ENCODE assay signal across 15 cellular contexts in the genomic region with DNA sequence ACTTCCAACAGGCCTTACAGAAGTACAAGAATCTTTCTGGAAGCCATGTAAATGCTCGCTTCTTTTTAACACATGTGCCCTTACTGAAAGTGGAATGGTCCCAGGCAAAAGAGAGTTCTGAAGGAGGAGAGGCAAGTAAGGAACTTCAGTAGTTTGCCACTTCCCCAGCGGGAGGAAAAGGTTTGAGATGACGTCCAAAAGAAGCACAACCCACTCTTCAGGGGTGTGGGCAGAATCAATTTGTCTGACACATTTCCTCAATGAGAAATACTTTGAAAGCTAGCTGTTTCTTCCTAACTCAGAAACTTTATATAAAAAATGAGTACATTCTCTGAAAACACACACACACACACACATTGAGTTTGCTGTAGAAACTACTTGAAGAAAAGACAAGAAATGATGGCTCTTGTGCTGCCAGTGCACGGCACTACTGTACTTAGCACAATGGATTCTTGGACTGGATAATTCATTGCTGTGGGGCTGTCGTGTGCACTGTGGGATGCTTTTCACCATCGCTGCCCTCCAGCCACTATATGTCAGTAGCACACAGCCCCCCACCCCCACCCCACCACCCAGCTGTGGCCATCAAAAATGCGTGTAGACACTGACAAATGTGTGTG.
DNase-seq lines count a peak whose midpoint lies in the region; ATAC-seq and TF ChIP-seq lines count a peak whose summit lies in the region.
"Had no signal": no experiment of that assay in that cellular context is flagged by ENCODE, and none has a peak within 500 bp of the region (broad histone marks: within the 10 kb centered on the region; RNA-seq: fewer than 3 reads in every experiment).

No MANE protein-coding gene starts in this region.

- H3K9ac ChIP-seq in smooth muscle cell (ENCODE audit: low read depth) = no peak overlapping the region
- H3K9ac ChIP-seq: neural progenitor cell had no signal

- no peaks in the 10 kb centered on the region for H3K36me3 ChIP-seq in smooth muscle cell (ENCODE audit: low read depth)
- H3K36me3 ChIP-seq: left ventricle myocardium inferior, neural progenitor cell, sigmoid colon had no signal

- peaks cover 42% of the 10 kb centered on the region for H3K79me2 ChIP-seq in smooth muscle cell (ENCODE audit: low read depth)

- H3F3A ChIP-seq in smooth muscle cell (ENCODE audit: low read depth) = no peaks in the 10 kb centered on the region

- WGBS in smooth muscle cell (ENCODE audit: low lambda C conversion rate) = 80% methylated on average over 7 of the region's 7 CpGs

- no peak overlapping the region for H3K4me3 ChIP-seq in smooth muscle cell
- H3K4me3 ChIP-seq: left ventricle myocardium inferior, neural progenitor cell, sigmoid colon had no signal

- no peak overlapping the region for H3K27ac ChIP-seq in smooth muscle cell (ENCODE audit: low read depth)
- H3K27ac ChIP-seq: epithelial cell of prostate, left ventricle myocardium inferior, neural progenitor cell, sigmoid colon had no signal

- TF ChIP-seq CTCF in smooth muscle cell (IDR thresholded peaks at IDR 0.05; ENCODE audit: borderline replicate concordance, insufficient read depth, poor library complexity, severe bottlenecking) = no peak

- H3K4me2 ChIP-seq in smooth muscle cell = no peak overlapping the region
- H3K4me2 ChIP-seq: neural progenitor cell had no signal

- peak in 2 of 3 donors; percentile 9 to 36 for DNase-seq in stimulated activated CD4-positive, alpha-beta T cell treated with anti-CD3 and anti-CD28 coated beads, Interleukin-12 subunit alpha, Interleukin-12 subunit beta, amount 100 ng/mL, for 48 hours (ENCODE audit: low read depth in 2 of 3, low spot score in 1 of 3)
- DNase-seq in stimulated activated CD4-positive, alpha-beta T cell treated with anti-CD3 and anti-CD28 coated beads, Interleukin-12 subunit alpha, Interleukin-12 subunit beta, amount 100 ng/mL, for 4 hours = no peak
- peak; percentile 42 for DNase-seq in activated naive CD4-positive, alpha-beta T cell treated with anti-CD3 and anti-CD28 coated beads, Interleukin-2, amount 50 U/mL, for 16 hours
- peak; percentile 62 for DNase-seq in putamen (ENCODE audit: low spot score)
- no peak for DNase-seq in smooth muscle cell (lab: John Stamatoyannopoulos, UW; ENCODE audit: unreplicated experiment)
- no peak for DNase-seq in SIG-M5 (lab: John Stamatoyannopoulos, UW)
- DNase-seq: hypothalamus, left ventricle myocardium inferior, NCI-H1417 treated with DMSO at 0.1 percent for 48 hours, PC-3, sigmoid colon had no signal

- ATAC-seq in HG02610 (IDR thresholded peaks at IDR 0.05; ENCODE audit: unreplicated experiment) = no peak
- no peak for ATAC-seq in HG03565 (IDR thresholded peaks at IDR 0.05; ENCODE audit: unreplicated experiment)
- ATAC-seq: PC-3 had no signal

- no peak overlapping the region for H2AFZ ChIP-seq in smooth muscle cell (ENCODE audit: low read depth)
- H2AFZ ChIP-seq: neural progenitor cell had no signal

- peaks cover 3% of the 10 kb centered on the region for H3K4me1 ChIP-seq in smooth muscle cell (ENCODE audit: low read depth)

- peaks cover 92% of the 10 kb centered on the region for H4K20me1 ChIP-seq in smooth muscle cell (ENCODE audit: low read depth)

- H3K9me3 ChIP-seq in smooth muscle cell (replicated peaks; ENCODE audit: low read depth) = no peaks in the 10 kb centered on the region
- H3K9me3 ChIP-seq: left ventricle myocardium inferior, sigmoid colon had no signal

- H3K27me3 ChIP-seq in smooth muscle cell (ENCODE audit: low read depth) = no peaks in the 10 kb centered on the region
- H3K27me3 ChIP-seq: neural progenitor cell, sigmoid colon had no signal

Comparison
In these comparisons a context has a peak if more than half of its experiments do, and no peak if none do; other contexts are left out.
1. DNase-seq: peak in stimulated activated CD4-positive, alpha-beta T cell treated with anti-CD3 and anti-CD28 coated beads, Interleukin-12 subunit alpha, Interleukin-12 subunit beta, amount 100 ng/mL, for 48 hours (2 of 3), activated naive CD4-positive, alpha-beta T cell treated with anti-CD3 and anti-CD28 coated beads, Interleukin-2, amount 50 U/mL, for 16 hours (single experiment) and putamen (single experiment); none in stimulated activated CD4-positive, alpha-beta T cell treated with anti-CD3 and anti-CD28 coated beads, Interleukin-12 subunit alpha, Interleukin-12 subunit beta, amount 100 ng/mL, for 4 hours (single experiment), smooth muscle cell (single experiment) and SIG-M5 (single experiment).